In genomic region chr11:57560146-57560545, GRCh38 we compare ENCODE assay signal across 21 cellular contexts. TPM values are rescaled to one million over a fixed set of nuclear protein-coding genes. Genes with fewer than 3 reads are reported as not detected.
DNase-seq lines count a peak whose midpoint lies in the region; ATAC-seq, FAIRE-seq and TF ChIP-seq lines count a peak whose summit lies in the region.
"Had no signal": no experiment of that assay in that cellular context is flagged by ENCODE, and none has a peak within 500 bp of the region (broad histone marks: within the 10 kb centered on the region; RNA-seq: fewer than 3 reads in every experiment).

No MANE protein-coding gene starts in this region.

- H2AFZ ChIP-seq in H9 (ENCODE audit: low read length), result no peak overlapping the region

- no peak overlapping the region for H3T11ph ChIP-seq in H9 (ENCODE audit: low read length)

- no CpG with 5 or more reads among the region's 4 CpGs for WGBS in H9 (ENCODE audit: extremely low coverage, insufficient read length, low lambda C conversion rate)

- H4K20me1 ChIP-seq in H9 (ENCODE audit: control insufficient read depth, insufficient read depth, insufficient read length), result no peaks in the 10 kb centered on the region

- no peaks in the 10 kb centered on the region for H3K79me2 ChIP-seq in H9 (ENCODE audit: insufficient read depth, low read length)

- no peak overlapping the region for H3K56ac ChIP-seq in H9 (ENCODE audit: insufficient read length, low read depth, low read length)

- H3K27ac ChIP-seq in C4-2B (peak overlapping the region; percentile 46), H9 (ENCODE audit: insufficient read length, low read depth, low read length) (no peak overlapping the region)
- H3K27ac ChIP-seq: SK-N-MC had no signal

- no peak overlapping the region for H3K18ac ChIP-seq in H9 (ENCODE audit: insufficient read length, low read depth, low read length)

- H3K4me3 Mint-ChIP-seq in H9, result no peak overlapping the region
- H3K4me3 Mint-ChIP-seq in activated CD8-positive, alpha-beta T cell treated with anti-CD3 and anti-CD28 coated beads, Interleukin-2, amount 10 ng/mL, durations not matched to agents 7 days and 5 days, result no peak overlapping the region
- H3K4me3 Mint-ChIP-seq: CD8-positive, alpha-beta T cell had no signal

- H3K4me1 ChIP-seq in H9 (ENCODE audit: insufficient read depth, low read length), result no peaks in the 10 kb centered on the region; the same call in 1 of the 2 replicates

- H3K4ac ChIP-seq in H9 (ENCODE audit: low read depth, low read length), result no peak overlapping the region

- H3K27me3 Mint-ChIP-seq in H9 (ENCODE audit: low read depth), result no peaks in the 10 kb centered on the region; the same call in 1 of the 2 replicates
- no peaks in the 10 kb centered on the region for H3K27me3 Mint-ChIP-seq in activated CD8-positive, alpha-beta T cell treated with anti-CD3 and anti-CD28 coated beads, Interleukin-2, amount 10 ng/mL, durations not matched to agents 7 days and 5 days (ENCODE audit: low read depth)

- H2BK120ac ChIP-seq in H9 (ENCODE audit: low read depth, low read length, poor library complexity, severe bottlenecking), result no peak overlapping the region

- no peak overlapping the region for H3K23ac ChIP-seq in H9 (ENCODE audit: insufficient read length, low read depth, low read length)

- H4K91ac ChIP-seq in H9 (ENCODE audit: insufficient read length, low read depth, low read length), result no peak overlapping the region

- TF ChIP-seq CTCF in C4-2B (conservative IDR thresholded peaks at IDR 0.05) (no peak), epithelial cell of esophagus (IDR thresholded peaks at IDR 0.05; ENCODE audit: insufficient read depth, low read depth, low read length, missing control alignments) (no peak), H9 (conservative IDR thresholded peaks at IDR 0.05) (no peak)

- no peaks in the 10 kb centered on the region for H3K79me1 ChIP-seq in H9 (ENCODE audit: insufficient read depth, low read depth, low read length, poor library complexity, severe bottlenecking)

- FAIRE-seq in frontal cortex (lab: Jason Lieb, UNC), result no peak
- FAIRE-seq: D721Med, G401.6, RCC 7860 had no signal

- no peak overlapping the region for H2BK5ac ChIP-seq in H9 (ENCODE audit: insufficient read length, low read length)

- no peak overlapping the region for H4K8ac ChIP-seq in H9 (replicated peaks; ENCODE audit: insufficient read length, low read depth, low read length)

- no peaks in the 10 kb centered on the region for H3K9me3 ChIP-seq in H9 (ENCODE audit: control insufficient read depth, low read depth, low read length)

- H3K4me2 ChIP-seq in H9 (ENCODE audit: insufficient read depth, insufficient read length, low read length), result no peak overlapping the region

- H2BK12ac ChIP-seq in H9 (ENCODE audit: insufficient read length, low read depth, low read length), result no peak overlapping the region

- ATAC-seq in activated CD8-positive, alpha-beta T cell treated with anti-CD3 and anti-CD28 coated beads, Interleukin-2, amount 10 ng/mL, durations not matched to agents 7 days and 5 days, result no peak
- ATAC-seq: CD8-positive, alpha-beta T cell had no signal

- no peaks in the 10 kb centered on the region for H3K27me3 ChIP-seq in H9 (ENCODE audit: insufficient read depth, low read length)

- no peak overlapping the region for H2AK5ac ChIP-seq in H9 (ENCODE audit: insufficient read length, low read length)

- no peak overlapping the region for H3K27ac Mint-ChIP-seq in H9
- H3K27ac Mint-ChIP-seq in activated CD8-positive, alpha-beta T cell treated with anti-CD3 and anti-CD28 coated beads, Interleukin-2, amount 10 ng/mL, durations not matched to agents 7 days and 5 days, result no peak overlapping the region
- H3K27ac Mint-ChIP-seq: CD8-positive, alpha-beta T cell had no signal

- POLR2A ChIA-PET in activated CD8-positive, alpha-beta T cell treated with anti-CD3 and anti-CD28 coated beads, Interleukin-2, amount 10 ng/mL, durations not matched to agents 7 days and 5 days (lab: Charles Lee), result no interaction called here

- peaks cover 13 to 31% (median 28%) of the 10 kb centered on the region in 3 experiments; a peak in 6 of 7 replicates for H3K36me3 Mint-ChIP-seq in H9 (ENCODE audit: insufficient read depth in 1 of 3, low read depth in 3 of 3)
- H3K36me3 Mint-ChIP-seq in activated CD8-positive, alpha-beta T cell treated with anti-CD3 and anti-CD28 coated beads, Interleukin-2, amount 10 ng/mL, durations not matched to agents 7 days and 5 days (ENCODE audit: low read depth), result peaks cover 59% of the 10 kb centered on the region

- no peak overlapping the region for H3K9ac ChIP-seq in H9 (ENCODE audit: extremely low read depth, insufficient read length, low read length)

- DNase-seq in NCI-H2196 (lab: John Stamatoyannopoulos, UW; ENCODE audit: unreplicated experiment) (peak; percentile 26), NCI-H2196 treated with DMSO at 0.1 percent for 48 hours (lab: John Stamatoyannopoulos, UW; ENCODE audit: unreplicated experiment) (no peak), NCI-H510A treated with DMSO at 0.1 percent for 48 hours (lab: John Stamatoyannopoulos, UW) (peak; percentile 0), epithelial cell of esophagus (ENCODE audit: low read depth) (peak; percentile 25), H9 (no peak), frontal cortex (ENCODE audit: low spot score in 2 of 2) (no peak)
- no peak for DNase-seq in activated CD8-positive, alpha-beta T cell treated with anti-CD3 and anti-CD28 coated beads, Interleukin-2, amount 10 ng/mL, durations not matched to agents 7 days and 5 days
- DNase-seq: CD8-positive, alpha-beta T cell; DND-41; HCEC 1CT; KG1; NCI-H1092; NCI-H146; Right ventricle myocardium superior had no signal

- no peak overlapping the region for H3K14ac ChIP-seq in H9 (ENCODE audit: insufficient read depth, low read length)

- H3K9me3 Mint-ChIP-seq in H9, result no peaks in the 10 kb centered on the region
- no peaks in the 10 kb centered on the region for H3K9me3 Mint-ChIP-seq in activated CD8-positive, alpha-beta T cell treated with anti-CD3 and anti-CD28 coated beads, Interleukin-2, amount 10 ng/mL, durations not matched to agents 7 days and 5 days (ENCODE audit: insufficient read depth)
- H3K9me3 Mint-ChIP-seq: CD8-positive, alpha-beta T cell had no signal

- no peaks in the 10 kb centered on the region for H3K23me2 ChIP-seq in H9 (ENCODE audit: insufficient read length, low read depth, low read length, poor library complexity, severe bottlenecking)

- no peak overlapping the region for H2BK20ac ChIP-seq in H9 (ENCODE audit: low read depth, low read length, poor library complexity, severe bottlenecking)

- no peak overlapping the region for H3K4me3 ChIP-seq in epithelial cell of esophagus (ENCODE audit: low read length)
- H3K4me3 ChIP-seq: SK-N-MC had no signal

- CTCF ChIA-PET in activated CD8-positive, alpha-beta T cell treated with anti-CD3 and anti-CD28 coated beads, Interleukin-2, amount 10 ng/mL, durations not matched to agents 7 days and 5 days (lab: Charles Lee), result interaction anchor here (0.6 to 1.8 kb wide), 4 partner anchors 8 to 47 kb away, joined by 3 to 7 read pairs (median 4); partner anchors contain the start of gene UBE2L6

- H4K5ac ChIP-seq in H9 (ENCODE audit: insufficient read length, low read depth, low read length), result no peak overlapping the region

- no peak overlapping the region for H2BK15ac ChIP-seq in H9 (ENCODE audit: low read depth, low read length)

- peaks cover 9 to 19% of the 10 kb centered on the region in 2 experiments for H3K4me1 Mint-ChIP-seq in H9
- peaks cover 35% of the 10 kb centered on the region for H3K4me1 Mint-ChIP-seq in activated CD8-positive, alpha-beta T cell treated with anti-CD3 and anti-CD28 coated beads, Interleukin-2, amount 10 ng/mL, durations not matched to agents 7 days and 5 days (ENCODE audit: low read depth)

RNA-seq across cellular contexts. Expression of gene UBE2L6, which starts 7.3 kb away (rescaled TPM):
- total RNA-seq in H9 (2021), result 38.2 and 38.9 TPM in 2 replicates
- total RNA-seq in activated CD8-positive, alpha-beta T cell treated with anti-CD3 and anti-CD28 coated beads, Interleukin-2, amount 10 ng/mL, durations not matched to agents 7 days and 5 days, result 100 to 1,000 TPM; 222 to 232 TPM
- total RNA-seq in frontal cortex, result 57.9 TPM

RNA-seq across cellular contexts. Expression of gene SMTNL1, which starts 22.8 kb away (rescaled TPM):
- total RNA-seq in H9 (2021) (0.18 TPM in 1 of 2 replicates, not detected in the other), frontal cortex (not detected)
- total RNA-seq in activated CD8-positive, alpha-beta T cell treated with anti-CD3 and anti-CD28 coated beads, Interleukin-2, amount 10 ng/mL, durations not matched to agents 7 days and 5 days, result not detected
- total RNA-seq: A172; CD8-positive, alpha-beta T cell; M059J; Right ventricle myocardium superior had no signal

RNA-seq across cellular contexts. Expression of gene TIMM10, which starts 29.6 kb away (rescaled TPM):
- total RNA-seq in H9 (2021) (126 and 130 TPM in 2 replicates), frontal cortex (39.9 TPM)
- total RNA-seq in activated CD8-positive, alpha-beta T cell treated with anti-CD3 and anti-CD28 coated beads, Interleukin-2, amount 10 ng/mL, durations not matched to agents 7 days and 5 days, result 10 to 100 TPM; 65.4 to 65.8 TPM

RNA-seq across cellular contexts. Expression of gene SERPING1, which starts 37.3 kb away (rescaled TPM):
- total RNA-seq in H9 (2021) (35.2 and 37.9 TPM in 2 replicates), frontal cortex (7.3 TPM)
- not detected for total RNA-seq in activated CD8-positive, alpha-beta T cell treated with anti-CD3 and anti-CD28 coated beads, Interleukin-2, amount 10 ng/mL, durations not matched to agents 7 days and 5 days
- total RNA-seq: CD8-positive, alpha-beta T cell had no signal

RNA-seq across cellular contexts. Expression of gene SLC43A1, which starts 44.6 kb away (rescaled TPM):
- total RNA-seq in H9 (2021) (16.3 and 17.0 TPM in 2 replicates), frontal cortex (2.0 TPM)
- total RNA-seq in activated CD8-positive, alpha-beta T cell treated with anti-CD3 and anti-CD28 coated beads, Interleukin-2, amount 10 ng/mL, durations not matched to agents 7 days and 5 days, result 10 to 100 TPM; 26.4 to 28.4 TPM

Comparison
In these comparisons a context has a peak if more than half of its experiments do, and no peak if none do; other contexts are left out.
1. DNase-seq: peak in NCI-H2196 (single experiment), NCI-H510A treated with DMSO at 0.1 percent for 48 hours (single experiment) and epithelial cell of esophagus (single experiment); none in NCI-H2196 treated with DMSO at 0.1 percent for 48 hours (single experiment), H9 (single experiment), activated CD8-positive, alpha-beta T cell treated with anti-CD3 and anti-CD28 coated beads, Interleukin-2, amount 10 ng/mL, durations not matched to agents 7 days and 5 days (single experiment) and frontal cortex (0 of 2).